In genomic region chr16:85162478-85163277, GRCh38 we compare ENCODE assay signal across 1 cellular context.
A peak's percentile ranks its signal among the peaks of the same experiment; 100 is the strongest.
TF ChIP-seq lines count a peak whose summit lies in the region.

No MANE protein-coding gene starts in this region.

TF ChIP-seq in HepG2, 621 proteins besides CTCF, POLR2A, EP300 and RAD21 (continued from another document and continues in another):
- TF ChIP-seq ZNF687 (CRISPR knock-in tag; IDR thresholded peaks at IDR 0.05), result peak; percentile 88
- no peak for TF ChIP-seq PLRG1 (conservative IDR thresholded peaks at IDR 0.05)
- no peak; the same call in 1 of the 2 replicates for TF ChIP-seq ZSCAN9 (CRISPR knock-in tag; IDR thresholded peaks at IDR 0.05; ENCODE audit: borderline replicate concordance)
- no peak for TF ChIP-seq KLF12 (CRISPR knock-in tag; IDR thresholded peaks at IDR 0.05; ENCODE audit: borderline replicate concordance)
- TF ChIP-seq ZSCAN29 (CRISPR knock-in tag; conservative IDR thresholded peaks at IDR 0.05), result 0 out of 2 replicates have a peak, but pooled peaks have one; percentile 53
- 0 out of 2 replicates have a peak, but pooled peaks have one; percentile 44 for TF ChIP-seq ZNF224 (CRISPR knock-in tag; IDR thresholded peaks at IDR 0.05)
- TF ChIP-seq PATZ1 (CRISPR knock-in tag; IDR thresholded peaks at IDR 0.05), result no peak; the same call in 1 of the 2 replicates
- no peak for TF ChIP-seq ZNF558 (CRISPR knock-in tag; IDR thresholded peaks at IDR 0.05; ENCODE audit: borderline replicate concordance)
- no peak for TF ChIP-seq SPEN (CRISPR knock-in tag; IDR thresholded peaks at IDR 0.05; ENCODE audit: low read depth)
- TF ChIP-seq JUNB (CRISPR knock-in tag; IDR thresholded peaks at IDR 0.05; ENCODE audit: borderline replicate concordance), result no peak
- no peak for TF ChIP-seq ZNF567 (CRISPR knock-in tag; IDR thresholded peaks at IDR 0.05; ENCODE audit: borderline replicate concordance)
- TF ChIP-seq ZSCAN22 (CRISPR knock-in tag; IDR thresholded peaks at IDR 0.05), result no peak
- TF ChIP-seq ETV6 (CRISPR knock-in tag; conservative IDR thresholded peaks at IDR 0.05), result peak; percentile 43; the same call in 1 of the 2 replicates
- TF ChIP-seq ZSCAN25 (CRISPR knock-in tag; IDR thresholded peaks at IDR 0.05), result no peak
- no peak for TF ChIP-seq FOXO4 (CRISPR knock-in tag; conservative IDR thresholded peaks at IDR 0.05)
- TF ChIP-seq ZMYM3 (CRISPR knock-in tag; IDR thresholded peaks at IDR 0.05), result peak; percentile 43; the same call in 1 of the 2 replicates
- no peak for TF ChIP-seq CENPBD1 (CRISPR knock-in tag; IDR thresholded peaks at IDR 0.05; ENCODE audit: borderline replicate concordance, low read depth)
- TF ChIP-seq ZNF337 (CRISPR knock-in tag; IDR thresholded peaks at IDR 0.05; ENCODE audit: borderline replicate concordance, low read depth), result no peak
- TF ChIP-seq ZNF598 (CRISPR knock-in tag; IDR thresholded peaks at IDR 0.05; ENCODE audit: borderline replicate concordance), result peak; percentile 19; the same call in 1 of the 2 replicates
- peak; percentile 41; the same call in 1 of the 2 replicates for TF ChIP-seq ZNF501 (CRISPR knock-in tag; IDR thresholded peaks at IDR 0.05)
- TF ChIP-seq ZNF24 (IDR thresholded peaks at IDR 0.05), result no peak
- peak; percentile 25; the same call in 1 of the 2 replicates for TF ChIP-seq ZBTB26 (CRISPR knock-in tag; IDR thresholded peaks at IDR 0.05; ENCODE audit: borderline replicate concordance)
- no peak for TF ChIP-seq PHB2 (IDR thresholded peaks at IDR 0.05; ENCODE audit: partially characterized antibody)
- no peak for TF ChIP-seq TIGD3 (CRISPR knock-in tag; IDR thresholded peaks at IDR 0.05; ENCODE audit: borderline replicate concordance)
- TF ChIP-seq CEBPZ (IDR thresholded peaks at IDR 0.05; ENCODE audit: low read length), result no peak
- no peak for TF ChIP-seq ZNF552 (CRISPR knock-in tag; IDR thresholded peaks at IDR 0.05; ENCODE audit: borderline replicate concordance)
- no peak for TF ChIP-seq ZNF703 (CRISPR knock-in tag; IDR thresholded peaks at IDR 0.05; ENCODE audit: borderline replicate concordance)
- 0 out of 2 replicates have a peak, but pooled peaks have one; percentile 44 for TF ChIP-seq IRF9 (CRISPR knock-in tag; IDR thresholded peaks at IDR 0.05; ENCODE audit: borderline replicate concordance)
- TF ChIP-seq ETV5 (CRISPR knock-in tag; IDR thresholded peaks at IDR 0.05; ENCODE audit: borderline replicate concordance), result 0 out of 2 replicates have a peak, but pooled peaks have one; percentile 11
- 0 out of 2 replicates have a peak, but pooled peaks have one; percentile 69 for TF ChIP-seq LBX2 (CRISPR knock-in tag; IDR thresholded peaks at IDR 0.05; ENCODE audit: borderline replicate concordance)
- no peak for TF ChIP-seq CSRNP2 (CRISPR knock-in tag; conservative IDR thresholded peaks at IDR 0.05; ENCODE audit: low read depth)
- no peak for TF ChIP-seq ZNF496 (CRISPR knock-in tag; IDR thresholded peaks at IDR 0.05; ENCODE audit: insufficient replicate concordance)
- no peak for TF ChIP-seq ZHX1 (CRISPR knock-in tag; IDR thresholded peaks at IDR 0.05; ENCODE audit: low read depth)
- no peak for TF ChIP-seq MXD4 (CRISPR knock-in tag; IDR thresholded peaks at IDR 0.05)
- peak; percentile 22; the same call in 1 of the 2 replicates for TF ChIP-seq CEBPG (CRISPR knock-in tag; IDR thresholded peaks at IDR 0.05)
- no peak for TF ChIP-seq ARID2 (CRISPR knock-in tag; IDR thresholded peaks at IDR 0.05; ENCODE audit: borderline replicate concordance)
